ENCODE assay signal across 10 cellular contexts in the genomic region with DNA sequence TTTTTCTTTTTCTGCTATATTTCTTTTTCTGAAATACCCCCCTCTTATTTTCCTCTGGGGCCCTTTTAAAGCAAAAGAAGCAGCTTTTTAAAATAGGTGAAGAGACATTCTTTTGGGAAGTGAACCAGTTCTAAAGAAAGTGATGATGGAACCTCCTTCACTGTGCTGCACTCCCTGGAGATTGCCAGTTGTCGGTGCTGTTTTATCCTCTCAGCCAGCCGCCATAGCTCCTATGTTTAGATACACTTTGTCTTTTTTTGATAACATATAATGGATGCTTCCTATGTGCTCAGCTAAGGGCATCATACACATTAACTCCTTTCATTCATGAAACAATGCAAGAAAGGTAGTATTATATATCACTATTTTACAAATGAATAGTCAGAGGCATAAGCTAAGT. TPM values are rescaled to one million over a fixed set of nuclear protein-coding genes. Genes with fewer than 3 reads are reported as not detected.
DNase-seq lines count a peak whose midpoint lies in the region; ATAC-seq and TF ChIP-seq lines count a peak whose summit lies in the region.
"Had no signal": no experiment of that assay in that cellular context is flagged by ENCODE, and none has a peak within 500 bp of the region (broad histone marks: within the 10 kb centered on the region; RNA-seq: fewer than 3 reads in every experiment).

No MANE protein-coding gene starts in this region.

- no peaks in the 10 kb centered on the region for H3K79me2 ChIP-seq in osteoblast (ENCODE audit: insufficient read depth, low read length)

- no peak overlapping the region for H2AFZ ChIP-seq in osteoblast (ENCODE audit: low read length)

- ATAC-seq in omental fat pad (ENCODE audit: low FRiP score), result no peak
- no peak for ATAC-seq in GM21390 (IDR thresholded peaks at IDR 0.05; ENCODE audit: unreplicated experiment)

- H3K4me2 ChIP-seq in osteoblast (ENCODE audit: insufficient read depth, low read length), result no peak overlapping the region

- POLR2A ChIA-PET in HEK293T (lab: Yijun Ruan, JAX), result no interaction called here

- H3K9me3 ChIP-seq in left ventricle myocardium inferior (replicated peaks) (no peaks in the 10 kb centered on the region), osteoblast (ENCODE audit: low read depth, low read length) (no peaks in the 10 kb centered on the region)

- TF ChIP-seq CTCF in VCaP (conservative IDR thresholded peaks at IDR 0.05) (peak; percentile 52), left ventricle myocardium inferior (IDR thresholded peaks at IDR 0.05; ENCODE audit: borderline replicate concordance) (peak; percentile 59), osteoblast (IDR thresholded peaks at IDR 0.05; ENCODE audit: extremely low read depth, low read depth, low read length) (peak; percentile 17), omental fat pad (IDR thresholded peaks at IDR 0.05) (no peak)

- H4K20me1 ChIP-seq in osteoblast (ENCODE audit: insufficient read depth, low read length), result no peaks in the 10 kb centered on the region

- H3K27me3 ChIP-seq in left ventricle myocardium inferior (ENCODE audit: low read depth) (no peaks in the 10 kb centered on the region), osteoblast (ENCODE audit: insufficient read depth, low read length) (no peaks in the 10 kb centered on the region)

- H3K4me1 ChIP-seq in left ventricle myocardium inferior, result no peaks in the 10 kb centered on the region
- no peaks in the 10 kb centered on the region for H3K4me1 ChIP-seq in osteoblast (ENCODE audit: insufficient read depth, low read length)

- no peak overlapping the region for H3K27ac ChIP-seq in VCaP
- no peak overlapping the region for H3K27ac ChIP-seq in left ventricle myocardium inferior (replicated peaks)
- H3K27ac ChIP-seq in osteoblast (ENCODE audit: low read depth, low read length), result no peak overlapping the region

- DNase-seq in HEK293T (ENCODE audit: extremely low spot score) (peak; percentile 36), left ventricle myocardium inferior (no peak), osteoblast (ENCODE audit: insufficient read length, low spot score, missing footprints) (peak; percentile 22), omental fat pad (ENCODE audit: low spot score) (no peak), NCI-H128 (lab: John Stamatoyannopoulos, UW; ENCODE audit: unreplicated experiment) (no peak)
- DNase-seq: caudate nucleus, DND-41, NCI-H2081 had no signal

- CTCF ChIA-PET in HEK293T (lab: Yijun Ruan, JAX), result interaction anchor here (0.7 to 1.1 kb wide), 3 partner anchors 14 to 208 kb away, joined by 3 to 7 read pairs (median 3); a partner anchor contains a TSS

- intact Hi-C loops in left ventricle myocardium inferior (cut with micrococcal nuclease), result no loop called here

- H3K4me3 ChIP-seq in left ventricle myocardium inferior (no peak overlapping the region), osteoblast (ENCODE audit: insufficient read depth, low read length) (no peak overlapping the region)

- H3K36me3 ChIP-seq in left ventricle myocardium inferior, result no peaks in the 10 kb centered on the region
- H3K36me3 ChIP-seq in osteoblast (ENCODE audit: insufficient read depth, low read length), result peaks cover 7% of the 10 kb centered on the region

TF ChIP-seq in HEK293T, 16 proteins besides CTCF, POLR2A, EP300 and RAD21:
- TF ChIP-seq BHLHE40 (IDR thresholded peaks at IDR 0.05; ENCODE audit: borderline replicate concordance), result no peak

RNA-seq across cellular contexts. Expression of a gene that starts 14.0 kb away (rescaled TPM):
- total RNA-seq in left ventricle myocardium inferior (0.99 TPM), osteoblast (6.5 and 11.5 TPM in 2 replicates), omental fat pad (1 to 10 TPM; 1.0 to 3.2 (median 1.2) TPM)

RNA-seq across cellular contexts. Expression of a gene that starts 49.0 kb away (rescaled TPM):
- total RNA-seq in left ventricle myocardium inferior (67.9 TPM), osteoblast (156 and 174 TPM in 2 replicates), omental fat pad (100 to 1,000 TPM; 102 to 152 (median 130) TPM)

Comparison
In these comparisons a context has a peak if more than half of its experiments do, and no peak if none do; other contexts are left out.
1. DNase-seq: peak in HEK293T (single experiment) and osteoblast (single experiment); none in left ventricle myocardium inferior (single experiment), omental fat pad (single experiment) and NCI-H128 (single experiment).
2. CTCF ChIP-seq: peak in VCaP (single experiment), left ventricle myocardium inferior (single experiment) and osteoblast (single experiment); none in omental fat pad (0 of 3).